10 cellular contexts compared by ENCODE assay signal in genomic region chr7:712601-713457, GRCh38. TPM values are rescaled to one million over a fixed set of nuclear protein-coding genes. Genes with fewer than 3 reads are reported as not detected.
DNase-seq lines count a peak whose midpoint lies in the region; ATAC-seq and TF ChIP-seq lines count a peak whose summit lies in the region.
"Had no signal": no experiment of that assay in that cellular context is flagged by ENCODE, and none has a peak within 500 bp of the region (broad histone marks: within the 10 kb centered on the region; RNA-seq: fewer than 3 reads in every experiment).

No MANE protein-coding gene starts in this region.

- no peak overlapping the region for H3K4me2 ChIP-seq in PC-9

- no peak overlapping the region for H3K27ac ChIP-seq in rectal smooth muscle tissue (ENCODE audit: low read depth, low read length)
- no peak overlapping the region for H3K27ac ChIP-seq in PC-9

- no TSS peak for BruUV-seq in PC-9 (replicated peaks; lab: Mats Ljungman, UMichigan)

- peak overlapping the region; percentile 44; the same call in 1 of the 2 replicates for H3K9ac ChIP-seq in ES-I3 (ENCODE audit: low read depth, low read length)
- no peak overlapping the region for H3K9ac ChIP-seq in rectal smooth muscle tissue (ENCODE audit: low read length)

- H4K20me1 ChIP-seq in PC-9 (ENCODE audit: insufficient read depth), result peaks cover 54% of the 10 kb centered on the region

- H3K27me3 ChIP-seq in rectal smooth muscle tissue (ENCODE audit: control insufficient read depth, insufficient read depth, low read length) (no peaks in the 10 kb centered on the region), PC-9 (ENCODE audit: insufficient read depth, low read depth) (no peaks in the 10 kb centered on the region)
- H3K27me3 ChIP-seq: thyroid gland had no signal

- intact Hi-C loops in left ventricle myocardium superior (cut with micrococcal nuclease) (no loop called here), PC-9 (cut with micrococcal nuclease; ENCODE audit: unreplicated experiment) (no loop called here)

- no peak for TF ChIP-seq CTCF in PC-9 (conservative IDR thresholded peaks at IDR 0.05)

- CTCF ChIA-PET in PC-9 (lab: Charles Lee), result no interaction called here

- POLR2A ChIA-PET in PC-9 (lab: Charles Lee; ENCODE audit: unreplicated experiment), result no interaction called here

- no peaks in the 10 kb centered on the region for H3K9me3 ChIP-seq in ES-I3 (ENCODE audit: control insufficient read depth, insufficient read depth, low read length)
- H3K9me3 ChIP-seq in PC-9 (ENCODE audit: insufficient read depth, low read depth), result no peaks in the 10 kb centered on the region
- H3K9me3 ChIP-seq: thyroid gland had no signal

- H3K4me3 ChIP-seq in rectal smooth muscle tissue (ENCODE audit: low read length) (peak overlapping the region; percentile 32), PC-9 (no peak overlapping the region)

- no peaks in the 10 kb centered on the region for H3K79me2 ChIP-seq in PC-9 (ENCODE audit: low read depth)

- DNase-seq in left ventricle myocardium superior (no peak), SIG-M5 treated with dmso at 0.1 percent for 504 hours (lab: John Stamatoyannopoulos, UW; ENCODE audit: unreplicated experiment) (no peak), PC-9 (no peak)
- DNase-seq in stimulated activated CD4-positive, alpha-beta T cell treated with anti-CD3 and anti-CD28 coated beads, Interleukin-2, amount 100 ng/mL, for 48 hours, result no peak
- DNase-seq: amygdala, NCI-H1694, thyroid gland had no signal

- 0 out of 2 replicates have a peak, but pooled peaks cover 13% of the 10 kb centered on the region for H3F3A ChIP-seq in PC-9 (ENCODE audit: insufficient read depth, low read depth)

- no peak overlapping the region for H2AFZ ChIP-seq in PC-9

- ATAC-seq in SK-N-SH treated with all-trans-retinoic acid at 6 μM for 48 hours, result peak; percentile 24
- ATAC-seq in left ventricle myocardium superior, result peak; percentile 7

- no peaks in the 10 kb centered on the region for H3K4me1 ChIP-seq in ES-I3 (ENCODE audit: insufficient read depth, low read length)
- no peaks in the 10 kb centered on the region for H3K4me1 ChIP-seq in rectal smooth muscle tissue (ENCODE audit: control insufficient read depth, insufficient read depth, low read length)
- H3K4me1 ChIP-seq in PC-9 (replicated peaks; ENCODE audit: insufficient read depth), result no peaks in the 10 kb centered on the region

- H3K9me2 ChIP-seq in PC-9 (ENCODE audit: insufficient read depth), result no peaks in the 10 kb centered on the region

- no peaks in the 10 kb centered on the region for H3K36me3 ChIP-seq in ES-I3 (ENCODE audit: insufficient read depth, low read length)
- no peaks in the 10 kb centered on the region for H3K36me3 ChIP-seq in rectal smooth muscle tissue (ENCODE audit: control insufficient read depth, insufficient read depth, low read length)
- no peaks in the 10 kb centered on the region for H3K36me3 ChIP-seq in PC-9 (ENCODE audit: low read depth)
- H3K36me3 ChIP-seq: thyroid gland had no signal

TF ChIP-seq in SK-N-SH treated with all-trans-retinoic acid at 6 μM for 48 hours, 23 proteins besides CTCF, POLR2A, EP300 and RAD21:
- no peak for TF ChIP-seq RARB (CRISPR knock-in tag; IDR thresholded peaks at IDR 0.05)
- no peak for TF ChIP-seq ZNF70 (CRISPR knock-in tag; IDR thresholded peaks at IDR 0.05)
- no peak for TF ChIP-seq TCF4 (CRISPR knock-in tag; IDR thresholded peaks at IDR 0.05; ENCODE audit: borderline replicate concordance)
- no peak for TF ChIP-seq ZC3H10 (CRISPR knock-in tag; IDR thresholded peaks at IDR 0.05)

RNA-seq across cellular contexts. Expression of gene DNAAF5, which starts 13.7 kb away (rescaled TPM):
- total RNA-seq in left ventricle myocardium superior (22.8 TPM), PC-9 (2021) (63.2 and 78.9 TPM in 2 replicates)

RNA-seq across cellular contexts. Expression of gene PRKAR1B, which starts 14.3 kb away (rescaled TPM):
- total RNA-seq in left ventricle myocardium superior, result 16.5 TPM
- total RNA-seq in PC-9 (2021), result 51.7 and 66.6 TPM in 2 replicates
